Comparison of ENCODE assay signal across 8 cellular contexts in the genomic region with DNA sequence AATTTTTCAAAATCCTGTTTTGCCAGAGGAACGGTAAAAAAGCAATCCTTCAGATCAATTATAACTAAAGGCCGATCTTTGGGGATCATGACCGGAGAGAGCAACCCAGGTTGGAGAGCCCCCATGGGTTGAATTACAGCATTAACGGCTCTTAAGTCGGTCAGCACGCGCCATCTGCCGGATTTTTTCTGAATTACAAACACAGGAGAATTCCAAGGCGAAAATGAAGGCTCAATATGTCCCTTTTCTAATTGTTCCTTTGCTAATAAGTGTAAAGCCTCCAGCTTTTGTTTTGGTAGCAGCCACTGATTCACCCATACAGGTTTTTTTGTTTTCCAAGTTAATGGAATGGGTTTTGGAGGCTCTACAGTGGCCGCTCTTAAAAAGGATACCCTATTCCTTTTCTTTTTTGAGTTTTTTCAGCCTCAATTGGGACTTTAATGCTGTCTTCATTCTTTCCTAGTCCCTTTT. TPM values are rescaled to one million over a fixed set of nuclear protein-coding genes. Genes with fewer than 3 reads are reported as not detected.
DNase-seq lines count a peak whose midpoint lies in the region; ATAC-seq and TF ChIP-seq lines count a peak whose summit lies in the region.

No MANE protein-coding gene starts in this region.

- H3K4me3 Mint-ChIP-seq in neural crest cell = peak overlapping the region; percentile 25

- DNase-seq in C1 segment of cervical spinal cord (lab: John Stamatoyannopoulos, UW) (peak in 10 of 14 donors; percentile 2 to 61 (median 26)), HT1080 (ENCODE audit: low read depth) (peak; percentile 46), NOMO-1 (lab: John Stamatoyannopoulos, UW; ENCODE audit: unreplicated experiment in 2 of 2) (peak; percentile 32 to 49), epithelial cell of proximal tubule (ENCODE audit: low read depth) (no peak), neural crest cell (ENCODE audit: low read depth, low spot score) (peak; percentile 80), superior temporal gyrus (ENCODE audit: extremely low spot score) (peak; percentile 90)
- peak; percentile 84 for DNase-seq in activated CD8-positive, alpha-beta memory T cell treated with anti-CD3 and anti-CD28 coated beads for 24 hours

- H3K4me3 ChIP-seq in epithelial cell of proximal tubule (ENCODE audit: low read depth, low read length) = no peak overlapping the region

- H3K36me3 Mint-ChIP-seq in neural crest cell (ENCODE audit: low read depth) = no peaks in the 10 kb centered on the region

- H3K27ac Mint-ChIP-seq in neural crest cell (ENCODE audit: unreplicated experiment) = no peak overlapping the region

- peak; percentile 61 for TF ChIP-seq CTCF in epithelial cell of proximal tubule (conservative IDR thresholded peaks at IDR 0.05; ENCODE audit: low read depth, low read length)
- TF ChIP-seq CTCF in neural crest cell (conservative IDR thresholded peaks at IDR 0.05) = peak; percentile 77

- no peaks in the 10 kb centered on the region for H3K9me3 Mint-ChIP-seq in neural crest cell

- no peak for ATAC-seq in GM18511 (IDR thresholded peaks at IDR 0.05; ENCODE audit: unreplicated experiment)

- peaks cover 5% of the 10 kb centered on the region for H3K4me1 Mint-ChIP-seq in neural crest cell

- peaks cover 2% of the 10 kb centered on the region for H3K27me3 Mint-ChIP-seq in neural crest cell (ENCODE audit: low read depth)

RNA-seq across cellular contexts. Expression of gene PTCRA, which starts 16.9 kb away (rescaled TPM):
- not detected in 2 replicates for total RNA-seq in HT1080 (2014; rRNA removed; shearing (Covaris generic))
- polyA plus RNA-seq in HT1080 (2015; cell fraction: cytosol; rRNA removed) = not detected in 2 replicates
- not detected in 2 replicates for polyA plus RNA-seq in HT1080 (2015; cell fraction: nucleus; rRNA removed)
- total RNA-seq in epithelial cell of proximal tubule = not detected in 2 replicates
- total RNA-seq in neural crest cell = not detected in 2 replicates

RNA-seq across cellular contexts. Expression of gene RPL7L1, which starts 19.5 kb away (rescaled TPM):
- 139 and 142 TPM in 2 replicates for total RNA-seq in HT1080 (2014; rRNA removed; shearing (Covaris generic))
- 134 and 150 TPM in 2 replicates for polyA plus RNA-seq in HT1080 (2015; cell fraction: cytosol; rRNA removed)
- polyA plus RNA-seq in HT1080 (2015; cell fraction: nucleus; rRNA removed) = 125 and 130 TPM in 2 replicates
- total RNA-seq in epithelial cell of proximal tubule (95.0 and 155 TPM in 2 replicates), neural crest cell (103 and 105 TPM in 2 replicates)

RNA-seq across cellular contexts. Expression of gene CNPY3, which starts 30.4 kb away (rescaled TPM):
- total RNA-seq in HT1080 (2014; rRNA removed; shearing (Covaris generic)) = 39.9 and 45.3 TPM in 2 replicates
- polyA plus RNA-seq in HT1080 (2015; cell fraction: cytosol; rRNA removed) = 69.3 and 73.0 TPM in 2 replicates
- polyA plus RNA-seq in HT1080 (2015; cell fraction: nucleus; rRNA removed) = 43.3 and 48.7 TPM in 2 replicates
- 52.2 and 59.0 TPM in 2 replicates for total RNA-seq in epithelial cell of proximal tubule
- total RNA-seq in neural crest cell = 61.3 and 62.6 TPM in 2 replicates
